In the genomic region with DNA sequence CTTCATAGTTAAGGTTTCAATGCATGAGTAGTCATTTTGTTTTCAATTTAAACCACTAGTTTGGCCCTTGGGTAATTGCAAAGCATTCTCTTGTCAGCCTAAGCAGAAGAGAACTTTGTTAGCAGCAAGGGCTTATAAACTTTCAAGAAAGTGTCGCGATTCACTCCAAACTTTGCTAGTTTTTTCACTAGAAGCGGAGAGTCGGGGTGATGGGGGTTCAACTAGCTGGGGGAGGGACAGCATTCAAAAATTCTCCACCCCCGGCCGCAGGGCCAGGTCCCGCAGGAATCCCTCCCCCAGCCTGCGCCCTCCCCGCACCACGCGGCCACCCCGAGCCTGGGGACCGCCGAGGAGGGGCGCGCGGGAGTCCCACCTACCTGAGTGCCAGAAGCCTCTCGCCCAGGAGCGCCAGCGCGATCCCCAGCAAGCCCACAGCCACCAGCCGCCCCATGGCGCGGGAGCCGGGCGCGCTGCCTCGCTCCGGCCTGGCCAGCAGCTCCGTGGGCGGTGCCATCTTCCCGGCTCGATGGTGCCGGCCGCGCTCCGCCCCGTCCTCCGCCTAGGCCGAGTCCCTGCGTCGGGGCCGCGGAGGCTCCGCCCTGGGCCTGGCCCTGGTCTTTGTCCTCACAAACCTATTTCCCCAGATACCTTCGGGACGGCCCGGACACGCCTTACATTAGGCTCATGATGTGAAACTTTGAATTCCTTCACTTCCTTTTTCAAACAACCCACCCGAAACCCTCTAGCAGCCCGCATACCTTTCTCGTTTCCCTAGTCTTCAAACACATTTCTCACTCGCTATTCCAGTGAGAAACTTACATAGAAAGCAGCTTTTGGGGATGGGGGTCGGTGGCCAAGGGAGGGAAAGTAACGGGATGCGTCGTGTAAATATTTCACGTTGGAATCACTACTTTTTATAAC, we compare ENCODE assay signal across 8 cellular contexts. TPM values are rescaled to one million over a fixed set of nuclear protein-coding genes. Genes with fewer than 3 reads are reported as not detected.
DNase-seq lines count a peak whose midpoint lies in the region; ATAC-seq and TF ChIP-seq lines count a peak whose summit lies in the region.

TSS of gene PON2 (minus strand) at position 528 of the 921 bp plus-strand sequence. CDS start at position 451, 77 bp downstream.

- H3K9me3 ChIP-seq in right lobe of liver: no peaks in the 10 kb centered on the region

- POLR2A ChIA-PET in activated CD8-positive, alpha-beta T cell treated with anti-CD3 and anti-CD28 coated beads for 36 hours (lab: Charles Lee): interaction anchor here (0.6 kb wide), 1 partner anchor 14 kb away, joined by 3 read pairs; no protein-coding TSS in a partner anchor

- WGBS in right lobe of liver (ENCODE audit: insufficient coverage, low coverage, low lambda C conversion rate, missing lambda C conversion rate): 2% methylated on average over 13 of the region's 58 CpGs

- DNase-seq in Ammon's horn (ENCODE audit: low spot score) (peak; percentile 77), NCI-H446 (lab: John Stamatoyannopoulos, UW) (peak; percentile 19 to 79), right lobe of liver (peak; percentile 90 to 91 (median 91))
- peak; percentile 48 for DNase-seq in activated CD8-positive, alpha-beta T cell treated with anti-CD3 and anti-CD28 coated beads for 36 hours
- peak; percentile 7 for DNase-seq in effector CD4-positive, alpha-beta T cell
- peak; percentile 13 to 23 for DNase-seq in stimulated activated CD4-positive, alpha-beta T cell treated with anti-CD3 and anti-CD28 coated beads, Interleukin-4, amount 100 ng/mL, for 48 hours (ENCODE audit: low read depth in 2 of 2)

- no peak for TF ChIP-seq CTCF in activated CD8-positive, alpha-beta T cell treated with anti-CD3 and anti-CD28 coated beads for 36 hours (IDR thresholded peaks at IDR 0.05)
- TF ChIP-seq CTCF in right lobe of liver (IDR thresholded peaks at IDR 0.05): no peak

- no peaks in the 10 kb centered on the region for H3K9me3 Mint-ChIP-seq in activated CD8-positive, alpha-beta T cell treated with anti-CD3 and anti-CD28 coated beads for 36 hours

- peak within 1 kb of the TSS; percentile 74 for H3K27ac Mint-ChIP-seq in activated CD8-positive, alpha-beta T cell treated with anti-CD3 and anti-CD28 coated beads for 36 hours

- peaks cover 0 to 35% (median 12%) of the 10 kb centered on the region in 4 donors for H3K4me1 ChIP-seq in right lobe of liver

- TF ChIP-seq POLR2A in GM18951 (IDR thresholded peaks at IDR 0.05; ENCODE audit: extremely low read depth, insufficient read depth, insufficient read length) (peak; percentile 59), right lobe of liver (IDR thresholded peaks at IDR 0.05) (peak; percentile 95)

- no peaks in the 10 kb centered on the region for H3K36me3 ChIP-seq in right lobe of liver

- H3K4me1 Mint-ChIP-seq in activated CD8-positive, alpha-beta T cell treated with anti-CD3 and anti-CD28 coated beads for 36 hours (ENCODE audit: low read depth): peaks cover 9% of the 10 kb centered on the region

- in situ Hi-C loops in GM18951 (cut with MboI; ENCODE audit: low sequenced_read_pairs, unreplicated experiment): no loop called here

- CTCF ChIA-PET in activated CD8-positive, alpha-beta T cell treated with anti-CD3 and anti-CD28 coated beads for 36 hours (lab: Charles Lee): interaction anchor here (0.6 to 1.4 kb wide), 2 partner anchors 42 to 778 kb away, joined by 3 read pairs; no protein-coding TSS in a partner anchor

- intact Hi-C loops in activated CD8-positive, alpha-beta T cell treated with anti-CD3 and anti-CD28 coated beads for 36 hours (cut with micrococcal nuclease): no loop called here
- intact Hi-C loops in right lobe of liver (cut with DNase I): no loop called here

- peak within 1 kb of the TSS; percentile 91 to 97 (median 93) for H3K27ac ChIP-seq in right lobe of liver

- no peaks in the 10 kb centered on the region for H3K27me3 ChIP-seq in right lobe of liver

- peak within 1 kb of the TSS; percentile 73 for H3K4me3 Mint-ChIP-seq in activated CD8-positive, alpha-beta T cell treated with anti-CD3 and anti-CD28 coated beads for 36 hours

- H3K27me3 Mint-ChIP-seq in activated CD8-positive, alpha-beta T cell treated with anti-CD3 and anti-CD28 coated beads for 36 hours: no peaks in the 10 kb centered on the region

- H3K4me3 ChIP-seq in right lobe of liver: peak within 1 kb of the TSS; percentile 73 to 87 (median 78)

- ATAC-seq in HG03108 (IDR thresholded peaks at IDR 0.05; ENCODE audit: unreplicated experiment) (peak; percentile 90), right lobe of liver (peak; percentile 88 to 99 (median 96))
- peak; percentile 91 for ATAC-seq in activated CD8-positive, alpha-beta T cell treated with anti-CD3 and anti-CD28 coated beads for 36 hours

- H3K36me3 Mint-ChIP-seq in activated CD8-positive, alpha-beta T cell treated with anti-CD3 and anti-CD28 coated beads for 36 hours (ENCODE audit: low read depth): no peaks in the 10 kb centered on the region

RNA-seq across cellular contexts. Expression of gene PON2, which starts in this region (rescaled TPM):
- 1 to 10 TPM; 3.5 to 3.7 TPM for total RNA-seq in activated CD8-positive, alpha-beta T cell treated with anti-CD3 and anti-CD28 coated beads for 36 hours
- total RNA-seq in right lobe of liver: 100 to 1,000 TPM in 4 of 6 experiments, 10 to 100 TPM in 2; 78.6 to 273 (median 127) TPM

Comparison
In these comparisons a context has a peak if more than half of its experiments do, and no peak if none do; other contexts are left out.
1. Peak in every context shown above with its lines: DNase-seq, ATAC-seq, H3K4me3 ChIP-seq and H3K27ac ChIP-seq.
2. RNA of gene PON2 (total RNA-seq): 78.6 to 273 TPM in right lobe of liver; 3.5 to 3.7 TPM in activated CD8-positive, alpha-beta T cell treated with anti-CD3 and anti-CD28 coated beads for 36 hours; every median in the first group is over 10 times any median in the second.
3. DNase-seq: peak in every context shown above with its lines; median percentile 91 in right lobe of liver; 77 in Ammon's horn; 49 in NCI-H446; 48 in activated CD8-positive, alpha-beta T cell treated with anti-CD3 and anti-CD28 coated beads for 36 hours; 18 in stimulated activated CD4-positive, alpha-beta T cell treated with anti-CD3 and anti-CD28 coated beads, Interleukin-4, amount 100 ng/mL, for 48 hours; 7 in effector CD4-positive, alpha-beta T cell.